In the genomic region with DNA sequence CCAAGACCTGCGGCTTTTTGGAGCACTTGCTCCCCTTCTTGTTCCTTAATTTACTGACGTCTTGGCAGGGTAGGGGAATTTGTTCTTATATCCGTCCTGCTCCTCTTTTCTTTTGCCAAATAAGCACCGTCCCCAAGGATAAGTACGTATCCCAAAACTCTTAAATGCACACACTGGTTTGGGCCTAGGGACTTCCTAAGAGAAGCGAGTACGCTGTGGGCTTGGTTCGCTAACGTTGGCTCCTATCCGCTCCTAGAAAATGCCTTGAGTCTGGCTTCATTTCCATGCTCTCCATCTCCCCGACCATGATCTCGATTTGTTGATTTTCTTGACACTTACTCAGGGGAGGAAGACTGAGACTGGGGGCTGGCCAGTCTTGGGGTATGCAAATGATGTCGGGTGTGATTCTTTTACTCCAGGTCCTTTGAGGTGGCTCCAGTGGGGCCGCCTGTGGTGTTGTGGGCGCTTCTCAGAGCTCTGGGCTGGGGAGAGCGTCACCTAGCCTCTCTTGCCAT, we compare ENCODE assay signal across 8 cellular contexts. TPM values are rescaled to one million over a fixed set of nuclear protein-coding genes. Genes with fewer than 3 reads are reported as not detected.
A peak's percentile ranks its signal among the peaks of the same experiment; 100 is the strongest.
DNase-seq lines count a peak whose midpoint lies in the region; ATAC-seq and TF ChIP-seq lines count a peak whose summit lies in the region.

No MANE protein-coding gene starts in this region.

- H3K9me3 Mint-ChIP-seq in activated T-cell treated with anti-CD3 and anti-CD28 coated beads, Interleukin-2, amount 50 U/mL, for 24 hours: no peaks in the 10 kb centered on the region
- H3K9me3 Mint-ChIP-seq in activated T-cell treated with anti-CD3 and anti-CD28 coated beads, Interleukin-2, amount 50 U/mL, for 4 hours: no peaks in the 10 kb centered on the region
- peaks cover 0 to 3% (median 0%) of the 10 kb centered on the region in 5 experiments for H3K9me3 Mint-ChIP-seq in brain

- intact Hi-C loops in tibial artery (cut with DNase I; ENCODE audit: low total_unique reads): no loop called here
- intact Hi-C loops in sciatic nerve (cut with DNase I): no loop called here

- H3K27me3 Mint-ChIP-seq in activated T-cell treated with anti-CD3 and anti-CD28 coated beads, Interleukin-2, amount 50 U/mL, for 24 hours: peaks cover 66% of the 10 kb centered on the region
- peaks cover 53% of the 10 kb centered on the region for H3K27me3 Mint-ChIP-seq in activated T-cell treated with anti-CD3 and anti-CD28 coated beads, Interleukin-2, amount 50 U/mL, for 4 hours (ENCODE audit: low read depth)
- H3K27me3 Mint-ChIP-seq in brain: peaks cover 71% of the 10 kb centered on the region

- no peak overlapping the region for H3K4ac ChIP-seq in mesendoderm (ENCODE audit: low read depth, low read length)

- H3K9me3 ChIP-seq in tibial artery: no peaks in the 10 kb centered on the region

- H3K4me1 Mint-ChIP-seq in activated T-cell treated with anti-CD3 and anti-CD28 coated beads, Interleukin-2, amount 50 U/mL, for 24 hours (ENCODE audit: low read depth): peaks cover 18% of the 10 kb centered on the region
- peaks cover 19% of the 10 kb centered on the region for H3K4me1 Mint-ChIP-seq in activated T-cell treated with anti-CD3 and anti-CD28 coated beads, Interleukin-2, amount 50 U/mL, for 4 hours (ENCODE audit: low read depth)
- H3K4me1 Mint-ChIP-seq in brain: peaks cover 21% of the 10 kb centered on the region

- H3K79me2 ChIP-seq in mesendoderm (ENCODE audit: control insufficient read depth, insufficient read depth, low read length): no peaks in the 10 kb centered on the region

- no CpG with 5 or more reads among the region's 16 CpGs for WGBS in mesendoderm (ENCODE audit: extremely low coverage, insufficient coverage, low lambda C conversion rate)

- H4K8ac ChIP-seq in mesendoderm (ENCODE audit: low read depth, low read length): no peak overlapping the region

- no peak overlapping the region for H3K4me3 ChIP-seq in mesendoderm (ENCODE audit: low read length)
- H3K4me3 ChIP-seq in tibial artery: peak overlapping the region; percentile 68 to 84

- H2BK5ac ChIP-seq in mesendoderm (ENCODE audit: low read length): no peak overlapping the region

- no peak for ATAC-seq in activated T-cell treated with anti-CD3 and anti-CD28 coated beads, Interleukin-2, amount 50 U/mL, for 4 hours
- ATAC-seq in sciatic nerve: no peak

- H4K5ac ChIP-seq in mesendoderm (ENCODE audit: low read length): no peak overlapping the region

- no peaks in the 10 kb centered on the region for H3K36me3 Mint-ChIP-seq in activated T-cell treated with anti-CD3 and anti-CD28 coated beads, Interleukin-2, amount 50 U/mL, for 24 hours (ENCODE audit: low read depth)
- no peaks in the 10 kb centered on the region for H3K36me3 Mint-ChIP-seq in activated T-cell treated with anti-CD3 and anti-CD28 coated beads, Interleukin-2, amount 50 U/mL, for 4 hours (ENCODE audit: insufficient read depth)
- no peaks in the 10 kb centered on the region for H3K36me3 Mint-ChIP-seq in brain

- TF ChIP-seq POLR2A in erythroblast (IDR thresholded peaks at IDR 0.05; ENCODE audit: low read length): no peak

- TF ChIP-seq CTCF in brain (conservative IDR thresholded peaks at IDR 0.05): no peak
- TF ChIP-seq CTCF in tibial artery (IDR thresholded peaks at IDR 0.05): no peak

- DNase-seq in activated T-cell treated with anti-CD3 and anti-CD28 coated beads, Interleukin-2, amount 50 U/mL, for 24 hours: no peak
- DNase-seq in activated T-cell treated with anti-CD3 and anti-CD28 coated beads, Interleukin-2, amount 50 U/mL, for 4 hours: no peak
- DNase-seq in mesendoderm (peak; percentile 39), tibial artery (no peak), erythroblast (lab: John Stamatoyannopoulos, UW) (no peak), sciatic nerve (ENCODE audit: low spot score) (no peak), cerebellar nuclear complex (lab: John Stamatoyannopoulos, UW) (no peak)

- H3K79me1 ChIP-seq in mesendoderm (ENCODE audit: low read length): no peaks in the 10 kb centered on the region

- H3K27ac ChIP-seq in mesendoderm (ENCODE audit: low read depth, low read length) (no peak overlapping the region), tibial artery (no peak overlapping the region)

- no peak overlapping the region for H3K23ac ChIP-seq in mesendoderm (ENCODE audit: low read length)

- peaks cover 4% of the 10 kb centered on the region for H3K4me1 ChIP-seq in mesendoderm (ENCODE audit: control insufficient read depth, low read depth, low read length)
- peaks cover 0 to 29% (median 15%) of the 10 kb centered on the region in 4 donors for H3K4me1 ChIP-seq in tibial artery

- H3K9ac ChIP-seq in mesendoderm (ENCODE audit: low read length): peak overlapping the region; percentile 8

- no peak overlapping the region for H2AK5ac ChIP-seq in mesendoderm (ENCODE audit: low read length)

- H3K56ac ChIP-seq in mesendoderm (ENCODE audit: low read length): no peak overlapping the region

- H3K4me2 ChIP-seq in mesendoderm (ENCODE audit: low read length): peak overlapping the region; percentile 83

- no peak overlapping the region for H2BK15ac ChIP-seq in mesendoderm (replicated peaks; ENCODE audit: low read depth)

- H3K18ac ChIP-seq in mesendoderm (ENCODE audit: low read length): no peak overlapping the region

- H3K4me3 Mint-ChIP-seq in activated T-cell treated with anti-CD3 and anti-CD28 coated beads, Interleukin-2, amount 50 U/mL, for 24 hours: peak overlapping the region; percentile 65
- no peak overlapping the region for H3K4me3 Mint-ChIP-seq in activated T-cell treated with anti-CD3 and anti-CD28 coated beads, Interleukin-2, amount 50 U/mL, for 4 hours
- peak overlapping the region; percentile 91 to 95 (median 93) for H3K4me3 Mint-ChIP-seq in brain

- H3K36me3 ChIP-seq in mesendoderm (ENCODE audit: control insufficient read depth, insufficient read depth, low read length): no peaks in the 10 kb centered on the region
- no peaks in the 10 kb centered on the region for H3K36me3 ChIP-seq in tibial artery

- H2BK120ac ChIP-seq in mesendoderm (ENCODE audit: low read depth, low read length): no peak overlapping the region

- no peak overlapping the region for H3K27ac Mint-ChIP-seq in activated T-cell treated with anti-CD3 and anti-CD28 coated beads, Interleukin-2, amount 50 U/mL, for 24 hours
- peak overlapping the region in 3 of 5 experiments; percentile 8 to 38 (median 35) for H3K27ac Mint-ChIP-seq in brain

- H3K27me3 ChIP-seq in mesendoderm (ENCODE audit: insufficient read depth, low read length, poor library complexity) (peaks cover 22% of the 10 kb centered on the region), tibial artery (peaks cover 0 to 21% of the 10 kb centered on the region in 2 donors)

RNA-seq across cellular contexts. Expression of a gene that starts 1.3 kb away (rescaled TPM):
- total RNA-seq in activated T-cell treated with anti-CD3 and anti-CD28 coated beads, Interleukin-2, amount 50 U/mL, for 4 hours: not detected
- polyA plus RNA-seq in brain (ENCODE audit: insufficient read depth, low read depth, low replicate concordance): 4.3 TPM
- 0.31 TPM for polyA plus RNA-seq in mesendoderm (2013, experiment 1 of 2)
- 0.32 TPM for polyA plus RNA-seq in mesendoderm (2013, experiment 2 of 2)
- total RNA-seq in sciatic nerve: 8.4 TPM
